ENCODE assay signal across 29 cellular contexts in genomic region chr12:77160931-77161330, GRCh38.
"Had no signal": no experiment of that assay in that cellular context is flagged by ENCODE, and none has a peak within 500 bp of the region (broad histone marks: within the 10 kb centered on the region; RNA-seq: fewer than 3 reads in every experiment).

No MANE protein-coding gene starts in this region.

- H3K4me1 Mint-ChIP-seq: naive B cell; stimulated activated memory B cell treated with anti-CD40 and anti-IgM and Interleukin-4, amounts not matched to agents 10 μg/mL and 1 μg/mL and 100 μg/mL, for 72 hours had no signal

- H3K4me1 ChIP-seq: colonic mucosa, foreskin keratinocyte, gastroesophageal sphincter, heart left ventricle, left lung, prostate gland, right atrium auricular region, spleen, tibial nerve, upper lobe of left lung had no signal

- H3K36me3 Mint-ChIP-seq: mesothelial cell of epicardium; naive B cell; stimulated activated memory B cell treated with anti-CD40 and anti-IgM and Interleukin-4, amounts not matched to agents 10 μg/mL and 1 μg/mL and 100 μg/mL, for 72 hours had no signal

- H3K4me3 ChIP-seq: colonic mucosa, gastroesophageal sphincter, heart left ventricle, hepatocyte, left lung, mucosa of descending colon, prostate gland, right atrium auricular region, spleen, thoracic aorta, tibial nerve, upper lobe of left lung had no signal

- H3K27me3 Mint-ChIP-seq: dendritic cell treated with granulocyte-macrophage colony-stimulating factor and Interleukin-4, amounts not matched to agents 40 ng/mL and 50 ng/mL, for 4 days had no signal

- ATAC-seq: esophagus mucosa; foreskin keratinocyte; gastroesophageal sphincter; heart left ventricle; left cardiac atrium; left lung; mucosa of descending colon; sciatic nerve; stimulated activated memory B cell treated with anti-CD40 and anti-IgM and Interleukin-4, amounts not matched to agents 10 μg/mL and 1 μg/mL and 100 μg/mL, for 72 hours; stimulated activated naive CD8-positive, alpha-beta T cell treated with anti-CD3 and anti-CD28 coated beads, Interleukin-15, Interleukin-2, amounts not matched to agents 100 U/mL and 50 U/mL, for 24 hours had no signal

- H3K36me3 ChIP-seq: colonic mucosa, gastroesophageal sphincter, heart left ventricle, left lung, prostate gland, right atrium auricular region, spleen, thoracic aorta, tibial nerve, upper lobe of left lung had no signal

- H3K9me3 ChIP-seq: colonic mucosa, gastroesophageal sphincter, heart left ventricle, left lung, mucosa of descending colon, prostate gland, right atrium auricular region, spleen, thoracic aorta, tibial nerve, upper lobe of left lung had no signal

- H3K27ac ChIP-seq: colonic mucosa, epithelial cell of prostate, foreskin keratinocyte, gastroesophageal sphincter, heart left ventricle, hepatocyte, left lung, prostate gland, right atrium auricular region, spleen, thoracic aorta, tibial nerve, upper lobe of left lung had no signal

- H3K27me3 ChIP-seq: foreskin keratinocyte, gastroesophageal sphincter, heart left ventricle, hepatocyte, left lung, right atrium auricular region, spleen, tibial nerve, upper lobe of left lung had no signal

- H3K27ac Mint-ChIP-seq: dendritic cell treated with granulocyte-macrophage colony-stimulating factor and Interleukin-4, amounts not matched to agents 40 ng/mL and 50 ng/mL, for 4 days; endodermal cell; mesothelial cell of epicardium; naive B cell; nephron; stimulated activated memory B cell treated with anti-CD40 and anti-IgM and Interleukin-4, amounts not matched to agents 10 μg/mL and 1 μg/mL and 100 μg/mL, for 72 hours had no signal

- H3K9me3 Mint-ChIP-seq: dendritic cell treated with granulocyte-macrophage colony-stimulating factor and Interleukin-4, amounts not matched to agents 40 ng/mL and 50 ng/mL, for 4 days; endodermal cell; mesothelial cell of epicardium; nephron; stimulated activated memory B cell treated with anti-CD40 and anti-IgM and Interleukin-4, amounts not matched to agents 10 μg/mL and 1 μg/mL and 100 μg/mL, for 72 hours had no signal

- DNase-seq: colonic mucosa; effector CD8-positive, alpha-beta T cell; endodermal cell; foreskin keratinocyte; heart left ventricle; left cardiac atrium; left lung; mesenchymal stem cell; mucosa of descending colon; naive B cell; nucleus accumbens; spleen; stimulated activated CD4-positive, alpha-beta T cell treated with anti-CD3 and anti-CD28 coated beads, Interleukin-4, amount 100 ng/mL, for 4 hours; stimulated activated naive CD8-positive, alpha-beta T cell treated with anti-CD3 and anti-CD28 coated beads, Interleukin-15, Interleukin-2, amounts not matched to agents 100 U/mL and 50 U/mL, for 24 hours; substantia nigra; upper lobe of left lung had no signal

- H3K4me3 Mint-ChIP-seq: dendritic cell treated with granulocyte-macrophage colony-stimulating factor and Interleukin-4, amounts not matched to agents 40 ng/mL and 50 ng/mL, for 4 days; endodermal cell; mesothelial cell of epicardium; naive B cell; nephron; stimulated activated memory B cell treated with anti-CD40 and anti-IgM and Interleukin-4, amounts not matched to agents 10 μg/mL and 1 μg/mL and 100 μg/mL, for 72 hours had no signal
